ENCODE assay signal across 12 cellular contexts in the genomic region with DNA sequence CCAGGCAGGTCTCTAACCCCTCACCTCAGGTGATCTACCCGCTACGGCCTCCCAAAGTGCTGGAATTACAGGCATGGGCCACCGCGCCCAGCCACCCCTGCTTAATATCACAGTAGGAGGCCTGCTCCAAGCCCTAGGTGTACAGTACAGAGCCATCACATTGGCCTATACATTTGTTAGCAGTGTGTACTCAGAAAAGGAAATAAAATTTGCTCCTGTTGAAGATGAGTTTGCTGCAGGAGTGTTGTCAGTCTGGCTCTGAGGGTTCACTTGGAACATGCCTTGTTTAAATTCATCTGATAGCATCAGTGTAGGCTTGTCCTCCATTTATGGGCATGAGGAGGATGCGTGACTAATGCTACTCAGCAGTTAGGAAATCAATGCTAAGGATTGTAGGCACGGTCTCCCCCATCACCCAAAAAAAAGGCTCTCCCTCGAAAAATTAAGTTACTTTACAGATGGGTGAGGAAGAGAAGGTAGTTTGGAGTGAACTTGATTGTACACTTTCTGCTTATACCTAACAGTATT. TPM values are rescaled to one million over a fixed set of nuclear protein-coding genes. Genes with fewer than 3 reads are reported as not detected.
DNase-seq lines count a peak whose midpoint lies in the region; ATAC-seq and TF ChIP-seq lines count a peak whose summit lies in the region.
"Had no signal": no experiment of that assay in that cellular context is flagged by ENCODE, and none has a peak within 500 bp of the region (broad histone marks: within the 10 kb centered on the region; RNA-seq: fewer than 3 reads in every experiment).

No MANE protein-coding gene starts in this region.

- H3K27me3 ChIP-seq in mammary epithelial cell (ENCODE audit: insufficient read depth, low read length) (no peaks in the 10 kb centered on the region), muscle layer of colon (ENCODE audit: control insufficient read depth in 1 of 2, insufficient read depth in 2 of 2, low read length in 2 of 2) (no peaks in the 10 kb centered on the region), thyroid gland (no peaks in the 10 kb centered on the region)

- TF ChIP-seq POLR2A in thyroid gland (IDR thresholded peaks at IDR 0.05), result no peak

- no peaks in the 10 kb centered on the region for H4K20me1 ChIP-seq in mammary epithelial cell (ENCODE audit: insufficient read depth, low read length)

- TF ChIP-seq CTCF in AG04449 (IDR thresholded peaks at IDR 0.05; ENCODE audit: insufficient read depth, low read length, missing control alignments) (no peak), LNCaP clone FGC (IDR thresholded peaks at IDR 0.05; ENCODE audit: control insufficient read depth, extremely low read depth, insufficient read depth) (no peak), mammary epithelial cell (conservative IDR thresholded peaks at IDR 0.05 in 1 of 2, IDR thresholded peaks at IDR 0.05 in 1 of 2; ENCODE audit: extremely low read depth in 1 of 2, insufficient read depth in 1 of 2, low read depth in 1 of 2, low read length in 2 of 2) (no peak), thyroid gland (IDR thresholded peaks at IDR 0.05) (no peak)

- in situ Hi-C loops in mammary epithelial cell (cut with MboI; ENCODE audit: low sequenced_read_pairs in 2 of 2) (loop anchor here in 1 of 2 donors (25.0 kb wide), 1 partner anchor 105 kb away; no protein-coding TSS in a partner anchor), G401 (cut with HindIII; ENCODE audit: low sequenced_read_pairs) (no loop called here)

- H3K9ac ChIP-seq in mammary epithelial cell (ENCODE audit: insufficient read depth, low read length) (no peak overlapping the region), muscle layer of colon (ENCODE audit: low read length) (no peak overlapping the region)

- peak overlapping the region; percentile 9 for H3K4me2 ChIP-seq in mammary epithelial cell (ENCODE audit: insufficient read depth, low read depth, low read length)

- WGBS in mammary epithelial cell (ENCODE audit: low coverage, missing lambda C conversion rate), result 51% methylated on average over 7 of the region's 7 CpGs
- 83 to 87% methylated on average over 7 of the region's 7 CpGs for WGBS in thyroid gland, 2 donors

- dilution Hi-C loops in mammary epithelial cell (cut with HindIII; ENCODE audit: low sequenced_read_pairs), result no loop called here

- CTCF ChIA-PET in AG04449 (lab: Yijun Ruan, JAX) (interaction anchor here (0.9 to 1.2 kb wide), 2 partner anchors 11 to 120 kb away, joined by 3 to 7 read pairs; a partner anchor contains a TSS), mammary epithelial cell (lab: Charles Lee; ENCODE audit: low non-redundant PET) (no interaction called here)

- H3K27ac ChIP-seq in mammary epithelial cell (ENCODE audit: insufficient read depth, low read depth, low read length) (no peak overlapping the region), muscle layer of colon (ENCODE audit: low read depth, low read length) (peak overlapping the region; percentile 57), thyroid gland (peak overlapping the region in 1 of 3 donors; percentile 7)
- H3K27ac ChIP-seq: neutrophil had no signal

- peak; percentile 74 for DNase-seq in AG04449 (ENCODE audit: low read depth, low spot score)
- peak; percentile 95 for DNase-seq in LNCaP clone FGC (ENCODE audit: low read depth)
- peak; percentile 78 for DNase-seq in mammary epithelial cell
- DNase-seq in thyroid gland, result no peak
- no peak for DNase-seq in G401 (ENCODE audit: low spot score)
- DNase-seq in DMS153 treated with DMSO at 0.1 percent for 48 hours (lab: John Stamatoyannopoulos, UW; ENCODE audit: unreplicated experiment), result no peak
- DNase-seq: activated naive CD4-positive, alpha-beta T cell treated with Interleukin-2 at 50 U/mL for 16 hours; CD4-positive, CD25-positive, alpha-beta regulatory T cell; NCI-H2029 treated with DMSO at 0.1 percent for 48 hours had no signal

- no TSS peak for BruUV-seq in mammary epithelial cell (replicated peaks; lab: Mats Ljungman, UMichigan)

- peaks cover 3% of the 10 kb centered on the region for H3K79me2 ChIP-seq in mammary epithelial cell (ENCODE audit: insufficient read depth, low read length)

- H3K9me3 ChIP-seq in mammary epithelial cell (replicated peaks; ENCODE audit: insufficient read depth, low read length) (no peaks in the 10 kb centered on the region), muscle layer of colon (ENCODE audit: low read length) (no peaks in the 10 kb centered on the region), thyroid gland (no peaks in the 10 kb centered on the region)
- H3K9me3 ChIP-seq: neutrophil had no signal

- POLR2A ChIA-PET in AG04449 (lab: Yijun Ruan, JAX), result interaction anchor here (0.8 to 1.2 kb wide), 3 partner anchors 35 to 114 kb away, joined by 3 to 9 read pairs (median 8); no protein-coding TSS in a partner anchor

- ATAC-seq in GM19463 (IDR thresholded peaks at IDR 0.05; ENCODE audit: unreplicated experiment), result no peak

- H3K4me3 ChIP-seq in AG04449 (ENCODE audit: low read depth, low read length), result no peak overlapping the region
- H3K4me3 ChIP-seq in LNCaP clone FGC (ENCODE audit: low read depth, low read length), result no peak overlapping the region
- no peak overlapping the region for H3K4me3 ChIP-seq in mammary epithelial cell (replicated peaks in 1 of 3; ENCODE audit: insufficient read depth in 1 of 3, low read depth in 2 of 3, low read length in 3 of 3)
- no peak overlapping the region for H3K4me3 ChIP-seq in muscle layer of colon (ENCODE audit: low read depth in 1 of 2, low read length in 2 of 2)
- H3K4me3 ChIP-seq in thyroid gland (replicated peaks in 1 of 3), result no peak overlapping the region

- H2AFZ ChIP-seq in mammary epithelial cell (ENCODE audit: low read depth, low read length), result peak overlapping the region; percentile 5

- intact Hi-C loops in mammary epithelial cell (cut with micrococcal nuclease), result loop anchor here (10.0 kb wide), 1 partner anchor 317 kb away; no protein-coding TSS in a partner anchor
- intact Hi-C loops in thyroid gland (cut with DNase I), result loop anchor here (10.0 kb wide), 1 partner anchor 117 kb away; a partner anchor contains a TSS

- H3K36me3 ChIP-seq in mammary epithelial cell (ENCODE audit: insufficient read depth, low read length), result no peaks in the 10 kb centered on the region
- H3K36me3 ChIP-seq in muscle layer of colon (ENCODE audit: insufficient read depth, low read length), result no peaks in the 10 kb centered on the region
- H3K36me3 ChIP-seq in thyroid gland, result no peaks in the 10 kb centered on the region
- H3K36me3 ChIP-seq: neutrophil had no signal

- H3K4me1 ChIP-seq in mammary epithelial cell (ENCODE audit: insufficient read depth, low read length) (peaks cover 37% of the 10 kb centered on the region), muscle layer of colon (ENCODE audit: insufficient read depth, low read length) (peaks cover 51% of the 10 kb centered on the region), thyroid gland (no peaks in the 10 kb centered on the region)

RNA-seq across cellular contexts. Expression of a gene that starts 4.6 kb away (rescaled TPM):
- 100 to 1,000 TPM; 109 to 117 TPM for total RNA-seq in mammary epithelial cell
- polyA plus RNA-seq in mammary epithelial cell, result 37.1 TPM
- polyA minus RNA-seq in mammary epithelial cell, result 48.6 TPM
- total RNA-seq in thyroid gland, result 10 to 100 TPM; 24.5 to 31.4 (median 28.5) TPM
- total RNA-seq in G401 (2014; rRNA removed; shearing (Covaris generic)), result 46.0 and 90.0 TPM in 2 replicates
- total RNA-seq: CD4-positive, CD25-positive, alpha-beta regulatory T cell had no signal

Comparison
In these comparisons a context has a peak if more than half of its experiments do, and no peak if none do; other contexts are left out.
1. DNase-seq: peak in AG04449 (single experiment), LNCaP clone FGC (single experiment) and mammary epithelial cell (single experiment); none in thyroid gland (0 of 2), G401 (single experiment) and DMS153 treated with DMSO at 0.1 percent for 48 hours (single experiment).